In genomic region chr6:142374965-142375733, GRCh38 we compare ENCODE assay signal across 2 cellular contexts.
TF ChIP-seq lines count a peak whose summit lies in the region.

No MANE protein-coding gene starts in this region.

TF ChIP-seq in HCT116, 20 proteins besides CTCF, POLR2A, EP300 and RAD21 (continued from another document):
- TF ChIP-seq, protein P1, sequence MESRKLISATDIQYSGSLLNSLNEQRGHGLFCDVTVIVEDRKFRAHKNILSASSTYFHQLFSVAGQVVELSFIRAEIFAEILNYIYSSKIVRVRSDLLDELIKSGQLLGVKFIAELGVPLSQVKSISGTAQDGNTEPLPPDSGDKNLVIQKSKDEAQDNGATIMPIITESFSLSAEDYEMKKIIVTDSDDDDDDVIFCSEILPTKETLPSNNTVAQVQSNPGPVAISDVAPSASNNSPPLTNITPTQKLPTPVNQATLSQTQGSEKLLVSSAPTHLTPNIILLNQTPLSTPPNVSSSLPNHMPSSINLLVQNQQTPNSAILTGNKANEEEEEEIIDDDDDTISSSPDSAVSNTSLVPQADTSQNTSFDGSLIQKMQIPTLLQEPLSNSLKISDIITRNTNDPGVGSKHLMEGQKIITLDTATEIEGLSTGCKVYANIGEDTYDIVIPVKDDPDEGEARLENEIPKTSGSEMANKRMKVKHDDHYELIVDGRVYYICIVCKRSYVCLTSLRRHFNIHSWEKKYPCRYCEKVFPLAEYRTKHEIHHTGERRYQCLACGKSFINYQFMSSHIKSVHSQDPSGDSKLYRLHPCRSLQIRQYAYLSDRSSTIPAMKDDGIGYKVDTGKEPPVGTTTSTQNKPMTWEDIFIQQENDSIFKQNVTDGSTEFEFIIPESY (IDR thresholded peaks at IDR 0.05; ENCODE audit: extremely low read depth, insufficient replicate concordance, low read length): peak; percentile 51
- TF ChIP-seq EZH2phosphoT487 (IDR thresholded peaks at IDR 0.05; ENCODE audit: borderline replicate concordance): no peak
- TF ChIP-seq, protein P2, sequence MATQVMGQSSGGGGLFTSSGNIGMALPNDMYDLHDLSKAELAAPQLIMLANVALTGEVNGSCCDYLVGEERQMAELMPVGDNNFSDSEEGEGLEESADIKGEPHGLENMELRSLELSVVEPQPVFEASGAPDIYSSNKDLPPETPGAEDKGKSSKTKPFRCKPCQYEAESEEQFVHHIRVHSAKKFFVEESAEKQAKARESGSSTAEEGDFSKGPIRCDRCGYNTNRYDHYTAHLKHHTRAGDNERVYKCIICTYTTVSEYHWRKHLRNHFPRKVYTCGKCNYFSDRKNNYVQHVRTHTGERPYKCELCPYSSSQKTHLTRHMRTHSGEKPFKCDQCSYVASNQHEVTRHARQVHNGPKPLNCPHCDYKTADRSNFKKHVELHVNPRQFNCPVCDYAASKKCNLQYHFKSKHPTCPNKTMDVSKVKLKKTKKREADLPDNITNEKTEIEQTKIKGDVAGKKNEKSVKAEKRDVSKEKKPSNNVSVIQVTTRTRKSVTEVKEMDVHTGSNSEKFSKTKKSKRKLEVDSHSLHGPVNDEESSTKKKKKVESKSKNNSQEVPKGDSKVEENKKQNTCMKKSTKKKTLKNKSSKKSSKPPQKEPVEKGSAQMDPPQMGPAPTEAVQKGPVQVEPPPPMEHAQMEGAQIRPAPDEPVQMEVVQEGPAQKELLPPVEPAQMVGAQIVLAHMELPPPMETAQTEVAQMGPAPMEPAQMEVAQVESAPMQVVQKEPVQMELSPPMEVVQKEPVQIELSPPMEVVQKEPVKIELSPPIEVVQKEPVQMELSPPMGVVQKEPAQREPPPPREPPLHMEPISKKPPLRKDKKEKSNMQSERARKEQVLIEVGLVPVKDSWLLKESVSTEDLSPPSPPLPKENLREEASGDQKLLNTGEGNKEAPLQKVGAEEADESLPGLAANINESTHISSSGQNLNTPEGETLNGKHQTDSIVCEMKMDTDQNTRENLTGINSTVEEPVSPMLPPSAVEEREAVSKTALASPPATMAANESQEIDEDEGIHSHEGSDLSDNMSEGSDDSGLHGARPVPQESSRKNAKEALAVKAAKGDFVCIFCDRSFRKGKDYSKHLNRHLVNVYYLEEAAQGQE (IDR thresholded peaks at IDR 0.05; ENCODE audit: low read depth): no peak
- TF ChIP-seq SRF (IDR thresholded peaks at IDR 0.05; ENCODE audit: low read depth): peak; percentile 57
- TF ChIP-seq TCF7L2 (IDR thresholded peaks at IDR 0.05; ENCODE audit: borderline replicate concordance, extremely low read depth, insufficient read depth, insufficient read length): peak; percentile 32
- TF ChIP-seq FOSL1 (IDR thresholded peaks at IDR 0.05; ENCODE audit: low read depth): peak; percentile 79
- TF ChIP-seq ELF1 (IDR thresholded peaks at IDR 0.05; ENCODE audit: borderline replicate concordance, low read depth): peak; percentile 30; the same call in 1 of the 2 replicates
- peak; percentile 47 for TF ChIP-seq POLR2AphosphoS5 (IDR thresholded peaks at IDR 0.05; ENCODE audit: low read depth, low read length)
- TF ChIP-seq CBX3 (IDR thresholded peaks at IDR 0.05; ENCODE audit: low read depth): peak; percentile 83; the same call in 1 of the 2 replicates
- 0 out of 2 replicates have a peak, but pooled peaks have one; percentile 33 for TF ChIP-seq EGR1 (IDR thresholded peaks at IDR 0.05; ENCODE audit: low read depth)
- TF ChIP-seq SIN3A (IDR thresholded peaks at IDR 0.05; ENCODE audit: low read depth): peak; percentile 91
- peak; percentile 91 for TF ChIP-seq SP1 (IDR thresholded peaks at IDR 0.05; ENCODE audit: low read depth)
- TF ChIP-seq YY1 (IDR thresholded peaks at IDR 0.05; ENCODE audit: extremely low read depth, insufficient replicate concordance, low read depth, low read length): no peak
- TF ChIP-seq ZFX (IDR thresholded peaks at IDR 0.05): no peak
- TF ChIP-seq ATF3 (IDR thresholded peaks at IDR 0.05): peak; percentile 44; the same call in 1 of the 2 replicates
- no peak for TF ChIP-seq ZNF274 (IDR thresholded peaks at IDR 0.05; ENCODE audit: low read depth, low read length)
- peak; percentile 75 for TF ChIP-seq CEBPB (IDR thresholded peaks at IDR 0.05; ENCODE audit: low read depth)
- TF ChIP-seq EZH2 (IDR thresholded peaks at IDR 0.05): no peak
- TF ChIP-seq JUND (IDR thresholded peaks at IDR 0.05): peak; percentile 86

TF ChIP-seq in SK-N-SH, 30 proteins besides CTCF, POLR2A, EP300 and RAD21 (continued from another document):
- TF ChIP-seq, protein P2 (IDR thresholded peaks at IDR 0.05; ENCODE audit: low read depth, low read length): peak; percentile 56; the same call in 1 of the 2 replicates
- TF ChIP-seq NRF1 (IDR thresholded peaks at IDR 0.05; ENCODE audit: low read depth, low read length) (no peak), JUND (IDR thresholded peaks at IDR 0.05) (peak; percentile 97), GABPA (IDR thresholded peaks at IDR 0.05; ENCODE audit: low read depth) (no peak; the same call in 1 of the 2 replicates), FOXJ3 (CRISPR knock-in tag; IDR thresholded peaks at IDR 0.05) (no peak), NFIC (IDR thresholded peaks at IDR 0.05; ENCODE audit: borderline replicate concordance) (peak; percentile 96), CHD2 (IDR thresholded peaks at IDR 0.05; ENCODE audit: low read length, partially characterized antibody) (no peak), POLR2AphosphoS5 (IDR thresholded peaks at IDR 0.05; ENCODE audit: low read depth, low read length) (peak; percentile 90), MXI1 (IDR thresholded peaks at IDR 0.05; ENCODE audit: low read depth, low read length) (no peak), RCOR1 (IDR thresholded peaks at IDR 0.05; ENCODE audit: low read length) (no peak), TAF1 (IDR thresholded peaks at IDR 0.05; ENCODE audit: borderline replicate concordance, low read depth, low read length) (no peak; the same call in 1 of the 2 replicates), SMC3 (IDR thresholded peaks at IDR 0.05; ENCODE audit: low read depth, low read length) (no peak), FOSL2 (IDR thresholded peaks at IDR 0.05; ENCODE audit: borderline replicate concordance, low read depth) (peak; percentile 81), RXRA (IDR thresholded peaks at IDR 0.05; ENCODE audit: borderline replicate concordance, low read depth) (peak; percentile 97), PBX3 (IDR thresholded peaks at IDR 0.05) (peak; percentile 97), FOXM1 (IDR thresholded peaks at IDR 0.05; ENCODE audit: low read depth) (peak; percentile 98), ELF1 (IDR thresholded peaks at IDR 0.05) (peak; percentile 44; the same call in 1 of the 2 replicates), TCF12 (IDR thresholded peaks at IDR 0.05) (peak; percentile 99), RFX5 (IDR thresholded peaks at IDR 0.05; ENCODE audit: low read length) (no peak), MEF2A (IDR thresholded peaks at IDR 0.05; ENCODE audit: borderline replicate concordance, low read depth) (0 out of 2 replicates have a peak, but pooled peaks have one; percentile 70), EZH2phosphoT487 (IDR thresholded peaks at IDR 0.05; ENCODE audit: borderline replicate concordance, low read depth) (no peak), YY1 (IDR thresholded peaks at IDR 0.05; ENCODE audit: low read depth) (peak; percentile 49; the same call in 1 of the 2 replicates), GATA2 (CRISPR knock-in tag; IDR thresholded peaks at IDR 0.05) (no peak), USF1 (IDR thresholded peaks at IDR 0.05; ENCODE audit: borderline replicate concordance, low read depth) (no peak), SIN3A (IDR thresholded peaks at IDR 0.05; ENCODE audit: borderline replicate concordance, low read depth, low read length) (peak; percentile 74)
- TF ChIP-seq, protein P3, sequence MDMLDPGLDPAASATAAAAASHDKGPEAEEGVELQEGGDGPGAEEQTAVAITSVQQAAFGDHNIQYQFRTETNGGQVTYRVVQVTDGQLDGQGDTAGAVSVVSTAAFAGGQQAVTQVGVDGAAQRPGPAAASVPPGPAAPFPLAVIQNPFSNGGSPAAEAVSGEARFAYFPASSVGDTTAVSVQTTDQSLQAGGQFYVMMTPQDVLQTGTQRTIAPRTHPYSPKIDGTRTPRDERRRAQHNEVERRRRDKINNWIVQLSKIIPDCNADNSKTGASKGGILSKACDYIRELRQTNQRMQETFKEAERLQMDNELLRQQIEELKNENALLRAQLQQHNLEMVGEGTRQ (IDR thresholded peaks at IDR 0.05; ENCODE audit: borderline replicate concordance, low read depth, low read length): no peak
- TF ChIP-seq, protein P4, sequence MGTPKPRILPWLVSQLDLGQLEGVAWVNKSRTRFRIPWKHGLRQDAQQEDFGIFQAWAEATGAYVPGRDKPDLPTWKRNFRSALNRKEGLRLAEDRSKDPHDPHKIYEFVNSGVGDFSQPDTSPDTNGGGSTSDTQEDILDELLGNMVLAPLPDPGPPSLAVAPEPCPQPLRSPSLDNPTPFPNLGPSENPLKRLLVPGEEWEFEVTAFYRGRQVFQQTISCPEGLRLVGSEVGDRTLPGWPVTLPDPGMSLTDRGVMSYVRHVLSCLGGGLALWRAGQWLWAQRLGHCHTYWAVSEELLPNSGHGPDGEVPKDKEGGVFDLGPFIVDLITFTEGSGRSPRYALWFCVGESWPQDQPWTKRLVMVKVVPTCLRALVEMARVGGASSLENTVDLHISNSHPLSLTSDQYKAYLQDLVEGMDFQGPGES (IDR thresholded peaks at IDR 0.05; ENCODE audit: low read depth, low read length): no peak
- TF ChIP-seq, protein P5, sequence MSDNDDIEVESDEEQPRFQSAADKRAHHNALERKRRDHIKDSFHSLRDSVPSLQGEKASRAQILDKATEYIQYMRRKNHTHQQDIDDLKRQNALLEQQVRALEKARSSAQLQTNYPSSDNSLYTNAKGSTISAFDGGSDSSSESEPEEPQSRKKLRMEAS (IDR thresholded peaks at IDR 0.05; ENCODE audit: low read depth): peak; percentile 30; the same call in 1 of the 2 replicates
- TF ChIP-seq, protein P1 (IDR thresholded peaks at IDR 0.05; ENCODE audit: borderline replicate concordance, low read depth): peak; percentile 84
TF ChIP-seq in SK-N-SH: peak in this region for 16.
